Comparison of ENCODE assay signal across 8 cellular contexts in the genomic region with DNA sequence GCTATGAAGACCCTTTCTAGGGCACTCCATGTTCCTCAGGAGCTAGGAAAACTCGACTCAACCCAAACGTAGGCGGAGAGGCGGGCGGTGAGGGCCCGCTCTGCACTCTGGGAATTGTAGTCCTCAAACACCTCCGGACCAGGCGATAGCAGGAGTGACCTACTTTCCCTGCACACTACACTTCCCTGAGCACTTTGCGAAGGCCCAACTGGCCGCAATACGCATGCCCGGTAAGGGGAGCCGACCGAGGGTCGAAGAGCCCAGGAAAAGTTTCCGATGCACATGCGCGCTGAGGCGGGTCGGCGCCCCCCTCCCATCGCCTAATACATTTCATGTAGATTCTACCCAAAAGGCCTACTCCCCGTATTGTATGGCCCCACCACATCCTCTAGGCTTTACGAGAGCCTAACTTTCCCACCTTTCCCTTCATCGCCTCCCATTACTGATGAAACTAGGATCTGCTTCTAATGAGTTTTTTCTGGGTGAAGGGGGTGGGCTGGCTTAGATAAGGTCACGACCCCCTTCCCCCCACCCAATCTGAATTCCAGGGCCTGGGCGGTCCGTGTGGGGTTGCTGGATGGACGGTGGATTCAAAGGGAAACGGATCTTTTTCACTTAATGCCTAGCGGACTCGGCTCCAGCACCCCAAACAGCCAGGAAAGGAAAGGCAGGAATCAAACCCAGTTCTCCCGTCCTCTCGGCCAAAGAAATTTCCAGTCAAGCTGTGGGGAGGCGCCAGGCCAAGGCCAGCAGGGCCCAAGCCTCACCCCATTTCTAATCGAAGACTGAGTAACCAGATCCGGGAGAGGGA. TPM values are rescaled to one million over a fixed set of nuclear protein-coding genes. Genes with fewer than 3 reads are reported as not detected.
DNase-seq lines count a peak whose midpoint lies in the region; ATAC-seq, FAIRE-seq and TF ChIP-seq lines count a peak whose summit lies in the region.

No MANE protein-coding gene starts in this region.

- H3K36me3 Mint-ChIP-seq in CD4-positive, alpha-beta memory T cell = peaks cover 0 to 44% of the 10 kb centered on the region in 2 donors
- H3K36me3 Mint-ChIP-seq in memory B cell = peaks cover 3% of the 10 kb centered on the region

- H3K27ac Mint-ChIP-seq in CD4-positive, alpha-beta memory T cell = peak overlapping the region; percentile 92 to 99 (median 96)
- peak overlapping the region; percentile 100 for H3K27ac Mint-ChIP-seq in memory B cell

- peak; percentile 55 for ATAC-seq in GM19467 (IDR thresholded peaks at IDR 0.05; ENCODE audit: unreplicated experiment)
- peak; percentile 37 for ATAC-seq in memory B cell (ENCODE audit: low read depth)

- H3K27me3 ChIP-seq in CD4-positive, alpha-beta memory T cell (ENCODE audit: insufficient read depth, low read length) = no peaks in the 10 kb centered on the region
- H3K27me3 ChIP-seq in NT2/D1 (ENCODE audit: insufficient read depth, insufficient read length) (no peaks in the 10 kb centered on the region), H1 (replicated peaks in 1 of 4; ENCODE audit: control insufficient read depth in 3 of 4, extremely low read depth in 1 of 4, insufficient read depth in 3 of 4, low read length in 3 of 4) (no peaks in the 10 kb centered on the region)

- peak overlapping the region; percentile 71 to 96 for H3K4me3 ChIP-seq in CD4-positive, alpha-beta memory T cell (ENCODE audit: low read length in 2 of 2)
- H3K4me3 ChIP-seq in NT2/D1 (ENCODE audit: insufficient read length, low read depth) = peak overlapping the region; percentile 75
- peak overlapping the region; percentile 67 to 100 (median 96) for H3K4me3 ChIP-seq in H1 (ENCODE audit: extremely low read depth in 1 of 4, insufficient read depth in 2 of 4, low read depth in 3 of 4, low read length in 4 of 4)

- H3K36me3 ChIP-seq in CD4-positive, alpha-beta memory T cell (ENCODE audit: insufficient read depth, low read length) = no peaks in the 10 kb centered on the region
- H3K36me3 ChIP-seq in NT2/D1 (ENCODE audit: insufficient read depth, insufficient read length, low read length) (peaks cover 32% of the 10 kb centered on the region), H1 (ENCODE audit: control insufficient read depth in 2 of 4, insufficient read depth in 4 of 4, low read length in 3 of 4) (peaks cover 0 to 20% (median 5%) of the 10 kb centered on the region in 4 experiments; a peak in 5 of 8 replicates)

- H2BK12ac ChIP-seq in H1 (ENCODE audit: low read depth, low read length) = peak overlapping the region; percentile 95

- peak overlapping the region; percentile 96 for H3K18ac ChIP-seq in H1 (ENCODE audit: extremely low read depth, low read length)

- H3K4me3 Mint-ChIP-seq in CD4-positive, alpha-beta memory T cell = peak overlapping the region; percentile 90 to 100 (median 94)
- peak overlapping the region; percentile 90 for H3K4me3 Mint-ChIP-seq in memory B cell

- H2AFZ ChIP-seq in H1 (ENCODE audit: low read length) = no peak overlapping the region

- H2BK5ac ChIP-seq in H1 (ENCODE audit: low read depth, low read length) = peak overlapping the region; percentile 94

- peak; percentile 76 to 82 (median 78) for DNase-seq in CD4-positive, alpha-beta memory T cell
- peak; percentile 83 for DNase-seq in HS-5 (ENCODE audit: low read depth)
- peak; percentile 93 for DNase-seq in NT2/D1 (ENCODE audit: low read depth, low spot score)
- peak; percentile 38 for DNase-seq in activated CD8-positive, alpha-beta memory T cell treated with anti-CD3 and anti-CD28 coated beads, Interleukin-2, amount 50 U/mL, for 1 hour (ENCODE audit: extremely low read depth)
- peak; percentile 96 to 97 for DNase-seq in H1 (ENCODE audit: low read depth in 1 of 2, low spot score in 2 of 2)
- DNase-seq in memory B cell (ENCODE audit: low spot score in 2 of 2) = peak; percentile 58 to 66
- DNase-seq in stimulated activated CD4-positive, alpha-beta T cell treated with anti-CD3 and anti-CD28 coated beads, TNF-alpha, amount 100 ng/mL, for 48 hours (ENCODE audit: low read depth in 3 of 3) = peak; percentile 81 to 85 (median 82)

- peaks cover 29% of the 10 kb centered on the region for H3K23me2 ChIP-seq in H1 (ENCODE audit: low read depth, low read length)

- peak overlapping the region; percentile 73 for H3K56ac ChIP-seq in H1 (replicated peaks; ENCODE audit: insufficient read length, low read depth, low read length)

- peaks cover 7 to 13% of the 10 kb centered on the region in 2 experiments for H4K20me1 ChIP-seq in H1 (replicated peaks in 1 of 2; ENCODE audit: control insufficient read depth in 1 of 2, insufficient read depth in 2 of 2, low read length in 2 of 2)

- H3K4me1 Mint-ChIP-seq in CD4-positive, alpha-beta memory T cell = peaks cover 17 to 59% (median 28%) of the 10 kb centered on the region in 4 donors
- peaks cover 29% of the 10 kb centered on the region for H3K4me1 Mint-ChIP-seq in memory B cell

- CTCF ChIA-PET in CD4-positive, alpha-beta memory T cell (lab: Charles Lee; ENCODE audit: partially characterized antibody) = interaction anchor here (1.1 to 2.0 kb wide), 2 partner anchors 24 to 41 kb away, joined by 7 to 9 read pairs; a partner anchor contains a TSS
- CTCF ChIA-PET in H1 (lab: Charles Lee; ENCODE audit: partially characterized antibody) = interaction anchor here (0.8 to 2.9 kb wide), 9 partner anchors 8 to 90 kb away, joined by 3 to 16 read pairs (median 8); a partner anchor contains a TSS

- no peak overlapping the region; the same call in 1 of the 2 replicates for H2AK5ac ChIP-seq in H1 (ENCODE audit: low read depth, low read length)

- peak in 1 of 2 experiments; percentile 58; a peak in 1 of 3 replicates for TF ChIP-seq POLR2A in H1 (IDR thresholded peaks at IDR 0.05; ENCODE audit: control extremely low read depth in 1 of 2, low read depth in 2 of 2, low read length in 2 of 2)

- no peaks in the 10 kb centered on the region for H3K9me3 ChIP-seq in CD4-positive, alpha-beta memory T cell (ENCODE audit: control insufficient read depth in 1 of 2, low read length in 2 of 2)
- no peaks in the 10 kb centered on the region for H3K9me3 ChIP-seq in NT2/D1 (ENCODE audit: insufficient read depth, low read length)
- no peaks in the 10 kb centered on the region for H3K9me3 ChIP-seq in H1 (ENCODE audit: insufficient read depth in 2 of 2, low read depth in 1 of 2, low read length in 1 of 2)

- intact Hi-C loops in CD4-positive, alpha-beta memory T cell (cut with micrococcal nuclease) = loop anchor here (1.0 to 10.0 kb wide), 6 partner anchors 24 to 492 kb away; a partner anchor contains a TSS

- H3K4me2 ChIP-seq in H1 (ENCODE audit: insufficient read depth in 1 of 2, low read depth in 2 of 2, low read length in 2 of 2) = peak overlapping the region; percentile 88 to 100

- 1% methylated on average over 37 of the region's 37 CpGs; no CpG with 5 or more reads in 1 of the 2 experiments for WGBS in H1 (ENCODE audit: extremely low coverage in 1 of 2, insufficient coverage in 1 of 2, insufficient read length in 1 of 2, insufficient replicate concordance in 2 of 2, low coverage in 1 of 2, low lambda C conversion rate in 2 of 2, missing lambda C conversion rate in 1 of 2), 2 experiments

- peaks cover 18% of the 10 kb centered on the region for H3K4me1 ChIP-seq in CD4-positive, alpha-beta memory T cell (ENCODE audit: insufficient read depth, low read length)
- H3K4me1 ChIP-seq in NT2/D1 (ENCODE audit: insufficient read depth, insufficient read length) (peaks cover 3% of the 10 kb centered on the region), H1 (replicated peaks in 1 of 4; ENCODE audit: control insufficient read depth in 3 of 4, insufficient read depth in 4 of 4, low read length in 3 of 4) (peaks cover 0 to 7% (median 4%) of the 10 kb centered on the region in 4 experiments; a peak in 5 of 7 replicates)

- H3K4ac ChIP-seq in H1 (replicated peaks; ENCODE audit: insufficient read length, low read depth, low read length) = no peak overlapping the region

- TF ChIP-seq EP300 in H1 (IDR thresholded peaks at IDR 0.05; ENCODE audit: borderline replicate concordance in 1 of 2, low read depth in 2 of 2, low read length in 2 of 2) = no peak

- H3K79me2 ChIP-seq in H1 (ENCODE audit: control insufficient read depth in 1 of 2, insufficient read depth in 2 of 2, low read length in 2 of 2) = peaks cover 23 to 65% of the 10 kb centered on the region in 2 experiments

- peak overlapping the region; percentile 49; the same call in 1 of the 2 replicates for H2BK15ac ChIP-seq in H1 (ENCODE audit: low read length)

- H2BK120ac ChIP-seq in H1 (replicated peaks; ENCODE audit: low read depth, low read length) = no peak overlapping the region

- peak overlapping the region; percentile 75 for H4K91ac ChIP-seq in H1 (replicated peaks; ENCODE audit: insufficient read length, low read length)

- H3K79me1 ChIP-seq in H1 (ENCODE audit: low read depth, low read length) = peaks cover 9% of the 10 kb centered on the region; the same call in 1 of the 2 replicates

- no peak overlapping the region for H3K23ac ChIP-seq in H1 (ENCODE audit: insufficient read length)

- peaks cover 0 to 2% of the 10 kb centered on the region in 2 donors for H3K27me3 Mint-ChIP-seq in CD4-positive, alpha-beta memory T cell
- H3K27me3 Mint-ChIP-seq in memory B cell = no peaks in the 10 kb centered on the region

- H4K8ac ChIP-seq in H1 (ENCODE audit: extremely low read depth, insufficient read depth, low read length) = peak overlapping the region; percentile 17; the same call in 1 of the 2 replicates

- POLR2A ChIA-PET in CD4-positive, alpha-beta memory T cell (lab: Charles Lee; ENCODE audit: partially characterized antibody) = interaction anchor here (0.7 to 10.7 kb wide), 14 partner anchors 8 to 635 kb away, joined by 3 to 261 read pairs (median 6); a partner anchor contains a TSS
- POLR2A ChIA-PET in H1 (lab: Charles Lee; ENCODE audit: partially characterized antibody) = interaction anchor here (0.7 to 28.8 kb wide), 25 partner anchors 9 to 158 kb away, joined by 3 to 887 read pairs (median 16); a partner anchor contains a TSS

- peak overlapping the region; percentile 76 for H4K5ac ChIP-seq in H1 (ENCODE audit: insufficient read length, low read depth, low read length)

- peaks cover 0 to 8% (median 0%) of the 10 kb centered on the region in 8 donors for H3K9me3 Mint-ChIP-seq in CD4-positive, alpha-beta memory T cell
- no peaks in the 10 kb centered on the region for H3K9me3 Mint-ChIP-seq in memory B cell

- H3K9ac ChIP-seq in NT2/D1 (ENCODE audit: insufficient read length, low read depth) = peak overlapping the region; percentile 98
- H3K9ac ChIP-seq in H1 (replicated peaks in 1 of 4; ENCODE audit: extremely low read depth in 1 of 4, low read depth in 3 of 4, low read length in 3 of 4) = peak overlapping the region; percentile 75 to 96 (median 94)

- H2BK20ac ChIP-seq in H1 (ENCODE audit: low read length) = no peak overlapping the region

- no peak for TF ChIP-seq CTCF in H1 (IDR thresholded peaks at IDR 0.05; ENCODE audit: control extremely low read depth in 1 of 3, insufficient read depth in 1 of 3, low read depth in 1 of 3, low read length in 3 of 3)

- peak; percentile 82 for FAIRE-seq in H1 (lab: Jason Lieb, UNC)

- H3K14ac ChIP-seq in H1 (ENCODE audit: insufficient read length) = no peak overlapping the region

- TF ChIP-seq RAD21 in H1 (IDR thresholded peaks at IDR 0.05 in 1 of 2, conservative IDR thresholded peaks at IDR 0.05 in 1 of 2; ENCODE audit: low read depth in 2 of 2, low read length in 2 of 2) = no peak

- peak overlapping the region; percentile 87 for H3K27ac ChIP-seq in CD4-positive, alpha-beta memory T cell (ENCODE audit: low read depth, low read length)
- peak overlapping the region; percentile 96 for H3K27ac ChIP-seq in H1 (ENCODE audit: low read depth, low read length)

RNA-seq across cellular contexts. Expression of a gene that starts 2.0 kb away (rescaled TPM):
- total RNA-seq in CD4-positive, alpha-beta memory T cell = 10 to 100 TPM; 37.5 to 38.7 TPM
- 10 to 100 TPM in 1 of 2 donors, 1 to 10 TPM in 1; 9.6 to 26.5 TPM for polyA plus RNA-seq in CD4-positive, alpha-beta memory T cell
- 52.8 and 54.1 TPM in 2 replicates for total RNA-seq in H1 (2021; fragmentation: NEBNext Ultra II Directional; extraction: Animal tissue kit (Norgen Biotek cat#: 25700))
- 27.0 and 37.5 TPM in 2 replicates for polyA plus RNA-seq in H1 (2011; rRNA removed)
- polyA plus RNA-seq in H1 (2011; cell fraction: cytosol; rRNA removed) = 17.4 TPM
- 22.6 TPM for polyA plus RNA-seq in H1 (2011; cell fraction: nucleus; rRNA removed)
- polyA plus RNA-seq in H1 (2012, experiment 1 of 2) = 30.2 to 35.8 TPM (median 33.5 TPM) in 4 replicates
- polyA plus RNA-seq in H1 (2012, experiment 2 of 2) = 39.6 TPM
- polyA plus RNA-seq in H1 (2013, experiment 1 of 2) = 27.4 TPM
- 28.2 TPM for polyA plus RNA-seq in H1 (2013, experiment 2 of 2)
- polyA minus RNA-seq in H1 (2011; rRNA and poly(A)+ RNA removed) = 20.4 and 28.3 TPM in 2 replicates
- 20.0 TPM for polyA minus RNA-seq in H1 (2011; cell fraction: cytosol; rRNA and poly(A)+ RNA removed)
- polyA minus RNA-seq in H1 (2011; cell fraction: nucleus; rRNA and poly(A)+ RNA removed) = 12.7 TPM

RNA-seq across cellular contexts. Expression of a gene that starts 23.9 kb away (rescaled TPM):
- 10 to 100 TPM; 37.7 to 39.2 TPM for total RNA-seq in CD4-positive, alpha-beta memory T cell
- polyA plus RNA-seq in CD4-positive, alpha-beta memory T cell = 10 to 100 TPM; 19.7 to 31.6 TPM
- total RNA-seq in H1 (2021; fragmentation: NEBNext Ultra II Directional; extraction: Animal tissue kit (Norgen Biotek cat#: 25700)) = 109 and 135 TPM in 2 replicates
- polyA plus RNA-seq in H1 (2011; rRNA removed) = 96.7 and 119 TPM in 2 replicates
- polyA plus RNA-seq in H1 (2011; cell fraction: cytosol; rRNA removed) = 134 TPM
- polyA plus RNA-seq in H1 (2011; cell fraction: nucleus; rRNA removed) = 46.8 TPM
- 104 to 127 TPM (median 122 TPM) in 4 replicates for polyA plus RNA-seq in H1 (2012, experiment 1 of 2)
- 152 TPM for polyA plus RNA-seq in H1 (2012, experiment 2 of 2)
- 72.0 TPM for polyA plus RNA-seq in H1 (2013, experiment 1 of 2)
- polyA plus RNA-seq in H1 (2013, experiment 2 of 2) = 66.9 TPM
- 48.6 and 53.7 TPM in 2 replicates for polyA minus RNA-seq in H1 (2011; rRNA and poly(A)+ RNA removed)
- polyA minus RNA-seq in H1 (2011; cell fraction: cytosol; rRNA and poly(A)+ RNA removed) = 24.6 TPM
- polyA minus RNA-seq in H1 (2011; cell fraction: nucleus; rRNA and poly(A)+ RNA removed) = 29.1 TPM

RNA-seq across cellular contexts. Expression of a gene that starts 24.4 kb away (rescaled TPM):
- 10 to 100 TPM; 64.8 to 65.0 TPM for total RNA-seq in CD4-positive, alpha-beta memory T cell
- 10 to 100 TPM; 79.6 to 81.2 TPM for polyA plus RNA-seq in CD4-positive, alpha-beta memory T cell
- 72.4 and 75.4 TPM in 2 replicates for total RNA-seq in H1 (2021; fragmentation: NEBNext Ultra II Directional; extraction: Animal tissue kit (Norgen Biotek cat#: 25700))
- polyA plus RNA-seq in H1 (2011; rRNA removed) = 52.8 and 74.1 TPM in 2 replicates
- polyA plus RNA-seq in H1 (2011; cell fraction: cytosol; rRNA removed) = 36.2 TPM
- 102 TPM for polyA plus RNA-seq in H1 (2011; cell fraction: nucleus; rRNA removed)
- 54.7 to 79.7 TPM (median 75.7 TPM) in 4 replicates for polyA plus RNA-seq in H1 (2012, experiment 1 of 2)
- polyA plus RNA-seq in H1 (2012, experiment 2 of 2) = 75.0 TPM
- polyA plus RNA-seq in H1 (2013, experiment 1 of 2) = 62.2 TPM
- polyA plus RNA-seq in H1 (2013, experiment 2 of 2) = 53.8 TPM
- polyA minus RNA-seq in H1 (2011; rRNA and poly(A)+ RNA removed) = 33.8 and 43.9 TPM in 2 replicates
- polyA minus RNA-seq in H1 (2011; cell fraction: cytosol; rRNA and poly(A)+ RNA removed) = 27.0 TPM
- polyA minus RNA-seq in H1 (2011; cell fraction: nucleus; rRNA and poly(A)+ RNA removed) = 42.1 TPM

Comparison
In these comparisons a context has a peak if more than half of its experiments do, and no peak if none do; other contexts are left out.
1. Peak in every context shown above with its lines: DNase-seq, ATAC-seq, H3K4me3 ChIP-seq and H3K27ac ChIP-seq.
2. DNase-seq: peak in every context shown above with its lines; median percentile 96 in H1; 93 in NT2/D1; 83 in HS-5; 82 in stimulated activated CD4-positive, alpha-beta T cell treated with anti-CD3 and anti-CD28 coated beads, TNF-alpha, amount 100 ng/mL, for 48 hours; 78 in CD4-positive, alpha-beta memory T cell; 62 in memory B cell; 38 in activated CD8-positive, alpha-beta memory T cell treated with anti-CD3 and anti-CD28 coated beads, Interleukin-2, amount 50 U/mL, for 1 hour.